ENCODE assay signal across 8 cellular contexts in genomic region chr9:114153761-114154596, GRCh38. TPM values are rescaled to one million over a fixed set of nuclear protein-coding genes. Genes with fewer than 3 reads are reported as not detected.
DNase-seq lines count a peak whose midpoint lies in the region; ATAC-seq and TF ChIP-seq lines count a peak whose summit lies in the region.

No MANE protein-coding gene starts in this region.

- no peak overlapping the region for H3K27ac ChIP-seq in thyroid gland

- no peaks in the 10 kb centered on the region for H3K9me3 ChIP-seq in thyroid gland

- H3K4me3 ChIP-seq in thyroid gland (replicated peaks in 1 of 3): peak overlapping the region in 1 of 3 donors; percentile 26

- H3K36me3 Mint-ChIP-seq in activated CD4-positive, alpha-beta T cell treated with anti-CD3 and anti-CD28 coated beads, Interleukin-2, amount 10 ng/mL, durations not matched to agents 7 days and 5 days (ENCODE audit: low read depth): no peaks in the 10 kb centered on the region
- H3K36me3 Mint-ChIP-seq in activated T-helper 2 cell treated with anti-CD3 and anti-CD28 coated beads, Interferon-gamma antibody, Interleukin-2, Interleukin-4, amounts not matched to agents 10 μg/mL and 5 μg/mL and 100 μg/mL, durations not matched to agents 14 hours and 24 hours and 36 hours (ENCODE audit: low read depth): no peaks in the 10 kb centered on the region

- CTCF ChIA-PET in activated CD4-positive, alpha-beta T cell treated with anti-CD3 and anti-CD28 coated beads, Interleukin-2, amount 10 ng/mL, durations not matched to agents 7 days and 5 days (lab: Charles Lee): interaction anchor here (1.0 to 1.7 kb wide), 4 partner anchors 14 to 137 kb away, joined by 3 to 7 read pairs (median 4); no protein-coding TSS in a partner anchor

- H3K27me3 Mint-ChIP-seq in activated CD4-positive, alpha-beta T cell treated with anti-CD3 and anti-CD28 coated beads, Interleukin-2, amount 10 ng/mL, durations not matched to agents 7 days and 5 days: peaks cover 46% of the 10 kb centered on the region
- H3K27me3 Mint-ChIP-seq in activated T-helper 2 cell treated with anti-CD3 and anti-CD28 coated beads, Interferon-gamma antibody, Interleukin-2, Interleukin-4, amounts not matched to agents 10 μg/mL and 5 μg/mL and 100 μg/mL, durations not matched to agents 14 hours and 24 hours and 36 hours (ENCODE audit: low read depth): peaks cover 44% of the 10 kb centered on the region

- peak in 4 of 6 experiments; percentile 12 to 37 (median 26) for TF ChIP-seq CTCF in thyroid gland (IDR thresholded peaks at IDR 0.05)

- H3K4me1 Mint-ChIP-seq in activated CD4-positive, alpha-beta T cell treated with anti-CD3 and anti-CD28 coated beads, Interleukin-2, amount 10 ng/mL, durations not matched to agents 7 days and 5 days: peaks cover 11% of the 10 kb centered on the region
- peaks cover 11% of the 10 kb centered on the region for H3K4me1 Mint-ChIP-seq in activated T-helper 2 cell treated with anti-CD3 and anti-CD28 coated beads, Interferon-gamma antibody, Interleukin-2, Interleukin-4, amounts not matched to agents 10 μg/mL and 5 μg/mL and 100 μg/mL, durations not matched to agents 14 hours and 24 hours and 36 hours (ENCODE audit: low read depth)

- H3K4me1 ChIP-seq in thyroid gland: peaks cover 0 to 28% of the 10 kb centered on the region in 2 donors

- H3K4me3 Mint-ChIP-seq in activated CD4-positive, alpha-beta T cell treated with anti-CD3 and anti-CD28 coated beads, Interleukin-2, amount 10 ng/mL, durations not matched to agents 7 days and 5 days: no peak overlapping the region
- H3K4me3 Mint-ChIP-seq in activated T-helper 2 cell treated with anti-CD3 and anti-CD28 coated beads, Interferon-gamma antibody, Interleukin-2, Interleukin-4, amounts not matched to agents 10 μg/mL and 5 μg/mL and 100 μg/mL, durations not matched to agents 14 hours and 24 hours and 36 hours (ENCODE audit: low read depth): peak overlapping the region; percentile 53

- H3K27me3 ChIP-seq in thyroid gland: no peaks in the 10 kb centered on the region

- no peak overlapping the region for H3K27ac Mint-ChIP-seq in activated CD4-positive, alpha-beta T cell treated with anti-CD3 and anti-CD28 coated beads, Interleukin-2, amount 10 ng/mL, durations not matched to agents 7 days and 5 days
- no peak overlapping the region for H3K27ac Mint-ChIP-seq in activated T-helper 2 cell treated with anti-CD3 and anti-CD28 coated beads, Interferon-gamma antibody, Interleukin-2, Interleukin-4, amounts not matched to agents 10 μg/mL and 5 μg/mL and 100 μg/mL, durations not matched to agents 14 hours and 24 hours and 36 hours

- TF ChIP-seq POLR2A in thyroid gland (IDR thresholded peaks at IDR 0.05) (no peak), GM18505 (IDR thresholded peaks at IDR 0.05; ENCODE audit: borderline replicate concordance, extremely low read depth, insufficient read depth, insufficient read length) (no peak)

- no peaks in the 10 kb centered on the region for H3K36me3 ChIP-seq in thyroid gland

- POLR2A ChIA-PET in activated CD4-positive, alpha-beta T cell treated with anti-CD3 and anti-CD28 coated beads, Interleukin-2, amount 10 ng/mL, durations not matched to agents 7 days and 5 days (lab: Charles Lee): no interaction called here

- 1 to 3% methylated on average over 22 to 28 of the region's 80 CpGs for WGBS in thyroid gland, 2 donors

- ATAC-seq in GM18505 (IDR thresholded peaks at IDR 0.05; ENCODE audit: unreplicated experiment): no peak

- no peaks in the 10 kb centered on the region for H3K9me3 Mint-ChIP-seq in activated CD4-positive, alpha-beta T cell treated with anti-CD3 and anti-CD28 coated beads, Interleukin-2, amount 10 ng/mL, durations not matched to agents 7 days and 5 days
- no peaks in the 10 kb centered on the region for H3K9me3 Mint-ChIP-seq in activated T-helper 2 cell treated with anti-CD3 and anti-CD28 coated beads, Interferon-gamma antibody, Interleukin-2, Interleukin-4, amounts not matched to agents 10 μg/mL and 5 μg/mL and 100 μg/mL, durations not matched to agents 14 hours and 24 hours and 36 hours

- intact Hi-C loops in activated T-helper 2 cell treated with anti-CD3 and anti-CD28 coated beads, Interferon-gamma antibody, Interleukin-2, Interleukin-4, amounts not matched to agents 10 μg/mL and 5 μg/mL and 100 μg/mL, durations not matched to agents 14 hours and 24 hours and 36 hours (cut with micrococcal nuclease): no loop called here
- intact Hi-C loops in thyroid gland (cut with DNase I): loop anchor here (5.0 kb wide), 2 partner anchors 47 to 133 kb away; no protein-coding TSS in a partner anchor

- peak; percentile 7 for DNase-seq in activated CD4-positive, alpha-beta T cell treated with anti-CD3 and anti-CD28 coated beads for 48 hours
- no peak for DNase-seq in activated CD4-positive, alpha-beta T cell treated with anti-CD3 and anti-CD28 coated beads, Interleukin-2, amount 10 ng/mL, durations not matched to agents 7 days and 5 days
- no peak for DNase-seq in activated T-helper 2 cell treated with anti-CD3 and anti-CD28 coated beads, Interferon-gamma antibody, Interleukin-2, Interleukin-4, amounts not matched to agents 10 μg/mL and 5 μg/mL and 100 μg/mL, durations not matched to agents 14 hours and 24 hours and 36 hours (ENCODE audit: low spot score)
- DNase-seq in iPS-NIHi11 (ENCODE audit: low spot score) (peak; percentile 80), thyroid gland (peak; percentile 47 to 50), GOT3 (lab: John Stamatoyannopoulos, UW) (no peak), DMS153 (lab: John Stamatoyannopoulos, UW) (no peak)

RNA-seq across cellular contexts. Expression of gene COL27A1, which starts 1.4 kb away (rescaled TPM):
- under 1 TPM; 0.15 to 0.22 TPM for total RNA-seq in activated CD4-positive, alpha-beta T cell treated with anti-CD3 and anti-CD28 coated beads, Interleukin-2, amount 10 ng/mL, durations not matched to agents 7 days and 5 days
- total RNA-seq in activated T-helper 2 cell treated with anti-CD3 and anti-CD28 coated beads, Interferon-gamma antibody, Interleukin-2, Interleukin-4, amounts not matched to agents 10 μg/mL and 5 μg/mL and 100 μg/mL, durations not matched to agents 14 hours and 24 hours and 36 hours: 3.7 and 4.1 TPM in 2 replicates
- 10 to 100 TPM in 2 of 4 donors, 1 to 10 TPM in 2; 6.7 to 32.5 (median 10.6) TPM for total RNA-seq in thyroid gland

RNA-seq across cellular contexts. Expression of gene KIF12, which starts 54.9 kb away (rescaled TPM):
- not detected for total RNA-seq in activated CD4-positive, alpha-beta T cell treated with anti-CD3 and anti-CD28 coated beads, Interleukin-2, amount 10 ng/mL, durations not matched to agents 7 days and 5 days
- not detected in 2 replicates for total RNA-seq in activated T-helper 2 cell treated with anti-CD3 and anti-CD28 coated beads, Interferon-gamma antibody, Interleukin-2, Interleukin-4, amounts not matched to agents 10 μg/mL and 5 μg/mL and 100 μg/mL, durations not matched to agents 14 hours and 24 hours and 36 hours
- total RNA-seq in thyroid gland: 10 to 100 TPM; 13.4 to 56.0 (median 31.7) TPM

Comparison
In these comparisons a context has a peak if more than half of its experiments do, and no peak if none do; other contexts are left out.
1. DNase-seq: peak in activated CD4-positive, alpha-beta T cell treated with anti-CD3 and anti-CD28 coated beads for 48 hours (single experiment), iPS-NIHi11 (single experiment) and thyroid gland (2 of 2); none in activated CD4-positive, alpha-beta T cell treated with anti-CD3 and anti-CD28 coated beads, Interleukin-2, amount 10 ng/mL, durations not matched to agents 7 days and 5 days (single experiment), activated T-helper 2 cell treated with anti-CD3 and anti-CD28 coated beads, Interferon-gamma antibody, Interleukin-2, Interleukin-4, amounts not matched to agents 10 μg/mL and 5 μg/mL and 100 μg/mL, durations not matched to agents 14 hours and 24 hours and 36 hours (single experiment), GOT3 (single experiment) and DMS153 (single experiment).
2. RNA of gene KIF12, which starts 54.9 kb away (total RNA-seq): 13.4 to 56.0 TPM in thyroid gland; not detected in activated CD4-positive, alpha-beta T cell treated with anti-CD3 and anti-CD28 coated beads, Interleukin-2, amount 10 ng/mL, durations not matched to agents 7 days and 5 days and not detected in activated T-helper 2 cell treated with anti-CD3 and anti-CD28 coated beads, Interferon-gamma antibody, Interleukin-2, Interleukin-4, amounts not matched to agents 10 μg/mL and 5 μg/mL and 100 μg/mL, durations not matched to agents 14 hours and 24 hours and 36 hours; every median in the first group is over 10 times any median in the second.